Comparison of ENCODE assay signal across 8 cellular contexts in genomic region chr18:51235011-51235789, GRCh38. TPM values are rescaled to one million over a fixed set of nuclear protein-coding genes. Genes with fewer than 3 reads are reported as not detected.
A peak's percentile ranks its signal among the peaks of the same experiment; 100 is the strongest.
DNase-seq lines count a peak whose midpoint lies in the region; ATAC-seq and TF ChIP-seq lines count a peak whose summit lies in the region.

No MANE protein-coding gene starts in this region.

- ATAC-seq in GM18858 (IDR thresholded peaks at IDR 0.05; ENCODE audit: unreplicated experiment) (peak; percentile 94), HG02798 (IDR thresholded peaks at IDR 0.05; ENCODE audit: poor library complexity, unreplicated experiment) (peak; percentile 88)

- no peaks in the 10 kb centered on the region for H3K27me3 Mint-ChIP-seq in T-helper 1 cell treated with Interleukin-12 subunit alpha and Interleukin-12 subunit beta and Interleukin-4 antibody, amounts not matched to agents 30 μg/mL and 1 μg/mL, for 36 hours (ENCODE audit: low read depth)
- H3K27me3 Mint-ChIP-seq in HFFc6 (ENCODE audit: insufficient read depth) = peaks cover 3% of the 10 kb centered on the region

- in situ Hi-C loops in G401 (cut with HindIII; ENCODE audit: low sequenced_read_pairs) = no loop called here

- DNase-seq in islet precursor cell = peak; percentile 83
- no peak for DNase-seq in G401 (ENCODE audit: low spot score)
- no peak for DNase-seq in COR-L47 (lab: John Stamatoyannopoulos, UW)
- no peak for DNase-seq in HFFc6
- no peak for DNase-seq in occipital lobe (lab: John Stamatoyannopoulos, UW)

- no peak for TF ChIP-seq CTCF in HFFc6 (IDR thresholded peaks at IDR 0.05)

- peak overlapping the region; percentile 19 for H3K4me3 Mint-ChIP-seq in T-helper 1 cell treated with Interleukin-12 subunit alpha and Interleukin-12 subunit beta and Interleukin-4 antibody, amounts not matched to agents 30 μg/mL and 1 μg/mL, for 36 hours
- H3K4me3 Mint-ChIP-seq in HFFc6 = no peak overlapping the region

- peak overlapping the region; percentile 67 for H3K27ac Mint-ChIP-seq in T-helper 1 cell treated with Interleukin-12 subunit alpha and Interleukin-12 subunit beta and Interleukin-4 antibody, amounts not matched to agents 30 μg/mL and 1 μg/mL, for 36 hours
- H3K27ac Mint-ChIP-seq in HFFc6 = no peak overlapping the region

- no peaks in the 10 kb centered on the region for H3K9me3 Mint-ChIP-seq in T-helper 1 cell treated with Interleukin-12 subunit alpha and Interleukin-12 subunit beta and Interleukin-4 antibody, amounts not matched to agents 30 μg/mL and 1 μg/mL, for 36 hours
- H3K9me3 Mint-ChIP-seq in HFFc6 = no peaks in the 10 kb centered on the region

- H3K4me1 Mint-ChIP-seq in T-helper 1 cell treated with Interleukin-12 subunit alpha and Interleukin-12 subunit beta and Interleukin-4 antibody, amounts not matched to agents 30 μg/mL and 1 μg/mL, for 36 hours (ENCODE audit: low read depth) = peaks cover 20% of the 10 kb centered on the region
- H3K4me1 Mint-ChIP-seq in HFFc6 (ENCODE audit: low read depth) = peaks cover 7% of the 10 kb centered on the region

- H3K36me3 Mint-ChIP-seq in T-helper 1 cell treated with Interleukin-12 subunit alpha and Interleukin-12 subunit beta and Interleukin-4 antibody, amounts not matched to agents 30 μg/mL and 1 μg/mL, for 36 hours (ENCODE audit: low read depth) = no peaks in the 10 kb centered on the region
- no peaks in the 10 kb centered on the region for H3K36me3 Mint-ChIP-seq in HFFc6 (ENCODE audit: low read depth)

RNA-seq across cellular contexts. Expression of gene MEX3C, which starts 37.7 kb away (rescaled TPM):
- total RNA-seq in G401 (2014; rRNA removed; shearing (Covaris generic)) = 42.5 and 51.1 TPM in 2 replicates
- 10 to 100 TPM; 31.2 to 39.3 (median 35.6) TPM for total RNA-seq in HFFc6 (2021; fragmentation: NEBNext Ultra II Directional; extraction: Animal tissue kit (Norgen Biotek cat#: 25700))
- 104 TPM for total RNA-seq in occipital lobe
